Comparison of ENCODE assay signal across 14 cellular contexts in genomic region chr3:71101581-71101980, GRCh38.
DNase-seq lines count a peak whose midpoint lies in the region; ATAC-seq and TF ChIP-seq lines count a peak whose summit lies in the region.
"Had no signal": no experiment of that assay in that cellular context is flagged by ENCODE, and none has a peak within 500 bp of the region (broad histone marks: within the 10 kb centered on the region; RNA-seq: fewer than 3 reads in every experiment).

No MANE protein-coding gene starts in this region.

- peak overlapping the region; percentile 83 for H3K27ac Mint-ChIP-seq in CD4-positive, alpha-beta T cell

- POLR2A ChIA-PET in CD4-positive, alpha-beta T cell (lab: Charles Lee) = interaction anchor here (0.7 to 1.5 kb wide), 2 partner anchors 10 to 16 kb away, joined by 4 to 6 read pairs; no protein-coding TSS in a partner anchor
- POLR2A ChIA-PET in HEK293T (lab: Yijun Ruan, JAX) = no interaction called here

- H3K4me3 Mint-ChIP-seq in CD4-positive, alpha-beta T cell = peak overlapping the region; percentile 28
- H3K4me3 Mint-ChIP-seq: neural crest cell had no signal

- DNase-seq in CD4-positive, alpha-beta T cell = no peak
- DNase-seq in NCI-H69 (lab: John Stamatoyannopoulos, UW) (peak; percentile 34), dedifferentiated amniotic fluid mesenchymal stem cell (ENCODE audit: extremely low spot score) (peak; percentile 29), HEK293T (ENCODE audit: extremely low spot score) (no peak)
- DNase-seq: activated CD4-positive, alpha-beta T cell treated with anti-CD3 and anti-CD28 coated beads for 48 hours; central memory CD4-positive, alpha-beta T cell; hippocampal formation; NCI-H1105 had no signal

- H3K4me3 ChIP-seq in rectal smooth muscle tissue (ENCODE audit: low read length) = no peak overlapping the region

- no peak overlapping the region for H3K9ac ChIP-seq in rectal smooth muscle tissue (ENCODE audit: low read length)

- no peaks in the 10 kb centered on the region for H3K9me3 ChIP-seq in CD4-positive, alpha-beta T cell (ENCODE audit: control insufficient read depth, low read length)

- H3K36me3 ChIP-seq in rectal smooth muscle tissue (ENCODE audit: control insufficient read depth, insufficient read depth, low read length) = no peaks in the 10 kb centered on the region

- ATAC-seq in CD4-positive, alpha-beta T cell (ENCODE audit: poor library complexity) = no peak
- ATAC-seq in HG03135 (IDR thresholded peaks at IDR 0.05; ENCODE audit: unreplicated experiment) (no peak), GM18907 (IDR thresholded peaks at IDR 0.05; ENCODE audit: unreplicated experiment) (no peak), HG03280 (IDR thresholded peaks at IDR 0.05; ENCODE audit: unreplicated experiment) (no peak)
- ATAC-seq: Panc1 had no signal

- H3K4me1 Mint-ChIP-seq in CD4-positive, alpha-beta T cell (ENCODE audit: low read depth) = peaks cover 95% of the 10 kb centered on the region

- no peaks in the 10 kb centered on the region for H3K27me3 Mint-ChIP-seq in CD4-positive, alpha-beta T cell

- H3K27ac ChIP-seq in CD4-positive, alpha-beta T cell (ENCODE audit: low read depth, low read length) = no peak overlapping the region
- peak overlapping the region; percentile 83 for H3K27ac ChIP-seq in rectal smooth muscle tissue (ENCODE audit: low read depth, low read length)

- H3K27me3 ChIP-seq in CD4-positive, alpha-beta T cell (ENCODE audit: control insufficient read depth, insufficient read depth, low read length) = no peaks in the 10 kb centered on the region
- no peaks in the 10 kb centered on the region for H3K27me3 ChIP-seq in rectal smooth muscle tissue (ENCODE audit: control insufficient read depth, insufficient read depth, low read length)

- peaks cover 82% of the 10 kb centered on the region for H3K36me3 Mint-ChIP-seq in CD4-positive, alpha-beta T cell (ENCODE audit: low read depth)

- no peak for TF ChIP-seq CTCF in CD4-positive, alpha-beta T cell (IDR thresholded peaks at IDR 0.05)

- H3K4me1 ChIP-seq in rectal smooth muscle tissue (ENCODE audit: control insufficient read depth, insufficient read depth, low read length) = peaks cover 46% of the 10 kb centered on the region

- H3K9me3 Mint-ChIP-seq in CD4-positive, alpha-beta T cell = no peaks in the 10 kb centered on the region
- H3K9me3 Mint-ChIP-seq: neural crest cell had no signal

- intact Hi-C loops in CD4-positive, alpha-beta T cell (cut with DNase I, micrococcal nuclease) = no loop called here

- CTCF ChIA-PET in CD4-positive, alpha-beta T cell (lab: Charles Lee) = interaction anchor here (0.7 kb wide), 1 partner anchor 524 kb away, joined by 3 read pairs; no protein-coding TSS in a partner anchor
- CTCF ChIA-PET in HEK293T (lab: Yijun Ruan, JAX) = interaction anchor here (0.7 kb wide), 1 partner anchor 41 kb away, joined by 3 read pairs; no protein-coding TSS in a partner anchor

TF ChIP-seq in HEK293T, 16 proteins besides CTCF, POLR2A, EP300 and RAD21:
- TF ChIP-seq ELF4 (IDR thresholded peaks at IDR 0.05) (no peak), FOXM1 (IDR thresholded peaks at IDR 0.05; ENCODE audit: borderline replicate concordance) (no peak), SUZ12 (IDR thresholded peaks at IDR 0.05) (no peak), HDGF (IDR thresholded peaks at IDR 0.05; ENCODE audit: borderline replicate concordance) (no peak), FOXA1 (IDR thresholded peaks at IDR 0.05) (no peak), LEF1 (IDR thresholded peaks at IDR 0.05; ENCODE audit: borderline replicate concordance) (no peak), ARNT (IDR thresholded peaks at IDR 0.05) (no peak), SP1 (IDR thresholded peaks at IDR 0.05) (no peak), TARDBP (IDR thresholded peaks at IDR 0.05) (no peak)

Comparison
In these comparisons a context has a peak if more than half of its experiments do, and no peak if none do; other contexts are left out.
1. DNase-seq: peak in NCI-H69 (single experiment) and dedifferentiated amniotic fluid mesenchymal stem cell (single experiment); none in CD4-positive, alpha-beta T cell (0 of 10) and HEK293T (single experiment).